Comparison of ENCODE assay signal across 16 cellular contexts in genomic region chr11:70142171-70142875, GRCh38.
DNase-seq lines count a peak whose midpoint lies in the region; ATAC-seq, FAIRE-seq and TF ChIP-seq lines count a peak whose summit lies in the region.
"Had no signal": no experiment of that assay in that cellular context is flagged by ENCODE, and none has a peak within 500 bp of the region (broad histone marks: within the 10 kb centered on the region; RNA-seq: fewer than 3 reads in every experiment).

No MANE protein-coding gene starts in this region.

- no peak for TF ChIP-seq CTCF in BE2C (IDR thresholded peaks at IDR 0.05; ENCODE audit: low read depth, low read length)
- no peak for TF ChIP-seq CTCF in RWPE2 (IDR thresholded peaks at IDR 0.05; ENCODE audit: poor library complexity, severe bottlenecking)
- TF ChIP-seq CTCF in keratinocyte (optimal IDR thresholded peaks at IDR 0.05 in 1 of 3, IDR thresholded peaks at IDR 0.05 in 1 of 3, conservative IDR thresholded peaks at IDR 0.05 in 1 of 3; ENCODE audit: extremely low read depth in 1 of 3, insufficient read depth in 2 of 3, low read length in 3 of 3): no peak
- TF ChIP-seq CTCF in CD14-positive monocyte (IDR thresholded peaks at IDR 0.05): no peak

- no peaks in the 10 kb centered on the region for H3K9me1 ChIP-seq in keratinocyte (ENCODE audit: control insufficient read depth, extremely low read depth, insufficient read depth, low read length)

- H3K36me3 ChIP-seq in BE2C (no peaks in the 10 kb centered on the region), HUES6 (ENCODE audit: control insufficient read depth, insufficient read depth, low read length) (no peaks in the 10 kb centered on the region), RWPE2 (ENCODE audit: low read depth) (no peaks in the 10 kb centered on the region), keratinocyte (ENCODE audit: control insufficient read depth in 2 of 2, extremely low read depth in 1 of 2, insufficient read depth in 2 of 2, low read length in 2 of 2) (no peaks in the 10 kb centered on the region)
- H3K36me3 ChIP-seq: upper lobe of left lung had no signal

- H3K27me3 Mint-ChIP-seq in activated naive CD8-positive, alpha-beta T cell treated with anti-CD3 and anti-CD28 coated beads, Interleukin-2, amount 50 U/mL, for 24 hours: peaks cover 53% of the 10 kb centered on the region
- peaks cover 29 to 58% (median 46%) of the 10 kb centered on the region in 3 donors for H3K27me3 Mint-ChIP-seq in CD14-positive monocyte (ENCODE audit: low read depth in 3 of 3)

- FAIRE-seq in keratinocyte (lab: Jason Lieb, UNC): no peak
- FAIRE-seq in frontal cortex (lab: Jason Lieb, UNC): no peak

- no peaks in the 10 kb centered on the region for H3K36me3 Mint-ChIP-seq in activated naive CD8-positive, alpha-beta T cell treated with anti-CD3 and anti-CD28 coated beads, Interleukin-2, amount 50 U/mL, for 24 hours (ENCODE audit: low read depth)
- no peaks in the 10 kb centered on the region for H3K36me3 Mint-ChIP-seq in CD14-positive monocyte

- H3K27me3 ChIP-seq in BE2C: no peaks in the 10 kb centered on the region
- peaks cover 31% of the 10 kb centered on the region for H3K27me3 ChIP-seq in HUES6 (ENCODE audit: control insufficient read depth, insufficient read depth, low read length)
- H3K27me3 ChIP-seq in RWPE2 (ENCODE audit: insufficient read depth, poor library complexity, severe bottlenecking): no peaks in the 10 kb centered on the region
- no peaks in the 10 kb centered on the region for H3K27me3 ChIP-seq in keratinocyte (ENCODE audit: control insufficient read depth, extremely low read depth, insufficient read depth, low read length)

- intact Hi-C loops in CD14-positive monocyte (cut with micrococcal nuclease): no loop called here

- no peaks in the 10 kb centered on the region for H4K20me1 ChIP-seq in keratinocyte (ENCODE audit: control insufficient read depth, extremely low read depth, insufficient read depth, low read length)

- no peak overlapping the region for H2AFZ ChIP-seq in keratinocyte (ENCODE audit: control insufficient read depth, low read length)

- DNase-seq in BE2C (peak; percentile 43), RWPE2 (ENCODE audit: low spot score) (no peak), keratinocyte (ENCODE audit: low read depth, low spot score) (peak; percentile 67), frontal cortex (ENCODE audit: low spot score in 2 of 2) (no peak), CD14-positive monocyte (ENCODE audit: low spot score) (no peak)
- no peak for DNase-seq in activated naive CD8-positive, alpha-beta T cell treated with anti-CD3 and anti-CD28 coated beads, Interleukin-2, amount 50 U/mL, for 24 hours
- DNase-seq: activated CD4-positive, alpha-beta T cell treated with anti-CD3 and anti-CD28 coated beads for 4 hours; activated T-cell treated with anti-CD3 and anti-CD28 coated beads, Interleukin-2, amount 50 U/mL, for 24 hours; dermis blood vessel endothelial cell; DND-41; NCI-H226; RPMI8226; upper lobe of left lung had no signal

- H3K27ac ChIP-seq in HUES6 (ENCODE audit: low read depth, low read length) (no peak overlapping the region; the same call in 1 of the 2 replicates), RWPE2 (ENCODE audit: poor library complexity, severe bottlenecking) (no peak overlapping the region), keratinocyte (ENCODE audit: control insufficient read depth, insufficient read depth, low read length) (peak overlapping the region; percentile 31)
- H3K27ac ChIP-seq: upper lobe of left lung had no signal

- H3K4me3 ChIP-seq in BE2C (ENCODE audit: low read depth, low read length) (no peak overlapping the region), HUES6 (ENCODE audit: low read depth, low read length) (peak overlapping the region; percentile 41; the same call in 1 of the 2 replicates), RWPE2 (ENCODE audit: severe bottlenecking) (no peak overlapping the region), keratinocyte (ENCODE audit: control insufficient read depth in 2 of 3, extremely low read depth in 1 of 3, insufficient read depth in 2 of 3, low read depth in 1 of 3, low read length in 3 of 3) (no peak overlapping the region)
- H3K4me3 ChIP-seq: upper lobe of left lung had no signal

- H3K9ac ChIP-seq in HUES6 (ENCODE audit: low read length) (peak overlapping the region; percentile 2), keratinocyte (ENCODE audit: control insufficient read depth, extremely low read depth, insufficient read depth, low read length) (peak overlapping the region; percentile 65)

- no peaks in the 10 kb centered on the region for H3K9me3 Mint-ChIP-seq in activated naive CD8-positive, alpha-beta T cell treated with anti-CD3 and anti-CD28 coated beads, Interleukin-2, amount 50 U/mL, for 24 hours
- H3K9me3 Mint-ChIP-seq in CD14-positive monocyte: peaks cover 0 to 3% (median 0%) of the 10 kb centered on the region in 7 donors
- H3K9me3 Mint-ChIP-seq: activated T-cell treated with anti-CD3 and anti-CD28 coated beads, Interleukin-2, amount 50 U/mL, for 24 hours; T-helper 1 cell treated with Interleukin-12 subunit alpha and Interleukin-12 subunit beta and Interleukin-4 antibody, amounts not matched to agents 30 μg/mL and 1 μg/mL, for 36 hours had no signal

- dilution Hi-C loops in keratinocyte (cut with MboI; ENCODE audit: extremely low pct_ligation_motif_present, low sequenced_read_pairs): no loop called here

- H3K27ac Mint-ChIP-seq in activated naive CD8-positive, alpha-beta T cell treated with anti-CD3 and anti-CD28 coated beads, Interleukin-2, amount 50 U/mL, for 24 hours: no peak overlapping the region
- H3K27ac Mint-ChIP-seq in CD14-positive monocyte: no peak overlapping the region
- H3K27ac Mint-ChIP-seq: activated T-cell treated with anti-CD3 and anti-CD28 coated beads, Interleukin-2, amount 50 U/mL, for 24 hours; T-helper 1 cell treated with Interleukin-12 subunit alpha and Interleukin-12 subunit beta and Interleukin-4 antibody, amounts not matched to agents 30 μg/mL and 1 μg/mL, for 36 hours had no signal

- peaks cover 3% of the 10 kb centered on the region for H3K4me1 Mint-ChIP-seq in activated naive CD8-positive, alpha-beta T cell treated with anti-CD3 and anti-CD28 coated beads, Interleukin-2, amount 50 U/mL, for 24 hours
- H3K4me1 Mint-ChIP-seq in CD14-positive monocyte: no peaks in the 10 kb centered on the region

- peak overlapping the region; percentile 27 for H3K4me2 ChIP-seq in keratinocyte (ENCODE audit: control insufficient read depth, extremely low read depth, insufficient read depth, low read depth, low read length)

- H3K79me2 ChIP-seq in keratinocyte (ENCODE audit: control insufficient read depth, insufficient read depth, low read length): no peaks in the 10 kb centered on the region

- H3K4me1 ChIP-seq in BE2C (peaks cover 16% of the 10 kb centered on the region), HUES6 (ENCODE audit: control insufficient read depth, insufficient read depth, low read length) (peaks cover 40% of the 10 kb centered on the region), RWPE2 (ENCODE audit: insufficient read depth, poor library complexity, severe bottlenecking) (peaks cover 19% of the 10 kb centered on the region), keratinocyte (ENCODE audit: control insufficient read depth, extremely low read depth, insufficient read depth, low read length) (peaks cover 29% of the 10 kb centered on the region)

- H3K9me3 ChIP-seq in BE2C: no peaks in the 10 kb centered on the region
- H3K9me3 ChIP-seq in HUES6 (ENCODE audit: control insufficient read depth, insufficient read depth, low read depth, low read length): no peaks in the 10 kb centered on the region
- no peaks in the 10 kb centered on the region for H3K9me3 ChIP-seq in RWPE2 (ENCODE audit: severe bottlenecking)
- H3K9me3 ChIP-seq in keratinocyte (ENCODE audit: control insufficient read depth, low read depth, low read length): no peaks in the 10 kb centered on the region
- H3K9me3 ChIP-seq: upper lobe of left lung had no signal

- H3K4me3 Mint-ChIP-seq in activated naive CD8-positive, alpha-beta T cell treated with anti-CD3 and anti-CD28 coated beads, Interleukin-2, amount 50 U/mL, for 24 hours: no peak overlapping the region
- no peak overlapping the region for H3K4me3 Mint-ChIP-seq in CD14-positive monocyte
- H3K4me3 Mint-ChIP-seq: activated T-cell treated with anti-CD3 and anti-CD28 coated beads, Interleukin-2, amount 50 U/mL, for 24 hours; T-helper 1 cell treated with Interleukin-12 subunit alpha and Interleukin-12 subunit beta and Interleukin-4 antibody, amounts not matched to agents 30 μg/mL and 1 μg/mL, for 36 hours had no signal

- ATAC-seq in RWPE2 (ENCODE audit: low read depth) (peak; percentile 43; the same call in 2 of the 3 replicates), GM19351 (IDR thresholded peaks at IDR 0.05; ENCODE audit: unreplicated experiment) (no peak)
- ATAC-seq in activated naive CD8-positive, alpha-beta T cell treated with anti-CD3 and anti-CD28 coated beads, Interleukin-2, amount 50 U/mL, for 24 hours: no peak

Comparison
In these comparisons a context has a peak if more than half of its experiments do, and no peak if none do; other contexts are left out.
1. DNase-seq: peak in BE2C (single experiment) and keratinocyte (single experiment); none in RWPE2 (single experiment), frontal cortex (0 of 2), activated naive CD8-positive, alpha-beta T cell treated with anti-CD3 and anti-CD28 coated beads, Interleukin-2, amount 50 U/mL, for 24 hours (single experiment) and CD14-positive monocyte (single experiment).